17 cellular contexts compared by ENCODE assay signal in genomic region chr6:74167951-74168350, GRCh38.
DNase-seq lines count a peak whose midpoint lies in the region; ATAC-seq, FAIRE-seq and TF ChIP-seq lines count a peak whose summit lies in the region.
"Had no signal": no experiment of that assay in that cellular context is flagged by ENCODE, and none has a peak within 500 bp of the region (broad histone marks: within the 10 kb centered on the region; RNA-seq: fewer than 3 reads in every experiment).

No MANE protein-coding gene starts in this region.

- H4K91ac ChIP-seq in mesenchymal stem cell (ENCODE audit: low read length): no peak overlapping the region

- no peak overlapping the region for H3K23ac ChIP-seq in mesenchymal stem cell (ENCODE audit: low read length in 2 of 2)

- H3K18ac ChIP-seq in mesenchymal stem cell (ENCODE audit: low read depth in 1 of 2, low read length in 2 of 2): peak overlapping the region in 1 of 2 experiments; percentile 64

- H3K79me1 ChIP-seq in mesenchymal stem cell (replicated peaks; ENCODE audit: low read length, poor library complexity, severe bottlenecking): no peaks in the 10 kb centered on the region

- intact Hi-C loops in left ventricle myocardium inferior (cut with micrococcal nuclease): no loop called here

- H2BK15ac ChIP-seq in mesenchymal stem cell (ENCODE audit: low read depth, poor library complexity, severe bottlenecking): no peak overlapping the region

- no peaks in the 10 kb centered on the region for H3K9me3 ChIP-seq in left ventricle myocardium inferior (replicated peaks)
- no peaks in the 10 kb centered on the region for H3K9me3 ChIP-seq in right atrium auricular region
- no peaks in the 10 kb centered on the region for H3K9me3 ChIP-seq in mesenchymal stem cell (ENCODE audit: control insufficient read depth, low read length)

- ATAC-seq in GM21447 (IDR thresholded peaks at IDR 0.05; ENCODE audit: unreplicated experiment): no peak
- no peak for ATAC-seq in GM19023 (IDR thresholded peaks at IDR 0.05; ENCODE audit: unreplicated experiment)
- ATAC-seq: HCT116 had no signal

- H2BK5ac ChIP-seq in mesenchymal stem cell (ENCODE audit: low read depth, low read length, poor library complexity, severe bottlenecking): no peak overlapping the region

- H3K4ac ChIP-seq in mesenchymal stem cell (ENCODE audit: low read depth in 1 of 2, low read length in 2 of 2): no peak overlapping the region

- no peak for DNase-seq in left ventricle myocardium inferior
- DNase-seq in right atrium auricular region (ENCODE audit: low spot score): no peak
- DNase-seq in mesenchymal stem cell: peak; percentile 16
- no peak for DNase-seq in Ammon's horn (ENCODE audit: low spot score)
- DNase-seq in HTR-8/SVneo (ENCODE audit: insufficient read length, low spot score): no peak
- DNase-seq: GOT3, KBM-7, NCI-H1105 treated with DMSO at 0.1 percent for 48 hours, NCI-H1694, SHP77 had no signal

- H3K4me2 ChIP-seq in mesenchymal stem cell (ENCODE audit: low read length, poor library complexity, severe bottlenecking): no peak overlapping the region

- no peak overlapping the region for H3K14ac ChIP-seq in mesenchymal stem cell (ENCODE audit: low read length in 2 of 2)

- no peak overlapping the region for H2AFZ ChIP-seq in mesenchymal stem cell (ENCODE audit: low read depth, low read length)

- no peak overlapping the region for H3K9ac ChIP-seq in mesenchymal stem cell (ENCODE audit: low read length)

- FAIRE-seq in endometrium (lab: Jason Lieb, UNC) (peak; percentile 15), HTR-8/SVneo (lab: Jason Lieb, UNC) (no peak)
- FAIRE-seq: G401.6, RCC 7860 had no signal

- H2BK12ac ChIP-seq in mesenchymal stem cell (ENCODE audit: low read length in 2 of 2): peak overlapping the region in 1 of 2 experiments; percentile 59

- peaks cover 12% of the 10 kb centered on the region for H3K4me1 ChIP-seq in left ventricle myocardium inferior
- peaks cover 0 to 4% of the 10 kb centered on the region in 2 donors for H3K4me1 ChIP-seq in right atrium auricular region
- H3K4me1 ChIP-seq in mesenchymal stem cell (ENCODE audit: control insufficient read depth, insufficient read depth, low read depth, low read length): no peaks in the 10 kb centered on the region

- H2AK5ac ChIP-seq in mesenchymal stem cell (ENCODE audit: low read length, severe bottlenecking): no peak overlapping the region

- no peaks in the 10 kb centered on the region for H3K36me3 ChIP-seq in left ventricle myocardium inferior
- no peaks in the 10 kb centered on the region for H3K36me3 ChIP-seq in right atrium auricular region
- H3K36me3 ChIP-seq in mesenchymal stem cell (ENCODE audit: control insufficient read depth in 1 of 2, insufficient read depth in 2 of 2, low read depth in 1 of 2, low read length in 2 of 2): no peaks in the 10 kb centered on the region

- no peak overlapping the region for H2BK120ac ChIP-seq in mesenchymal stem cell (ENCODE audit: low read depth, low read length)

- H4K8ac ChIP-seq in mesenchymal stem cell (ENCODE audit: low read length): no peak overlapping the region

- H3K27me3 ChIP-seq in left ventricle myocardium inferior (ENCODE audit: low read depth): no peaks in the 10 kb centered on the region
- H3K27me3 ChIP-seq in right atrium auricular region: no peaks in the 10 kb centered on the region
- H3K27me3 ChIP-seq in mesenchymal stem cell (ENCODE audit: control insufficient read depth in 1 of 2, insufficient read depth in 1 of 2, low read length in 2 of 2): no peaks in the 10 kb centered on the region

- H3K4me3 ChIP-seq in left ventricle myocardium inferior: no peak overlapping the region
- no peak overlapping the region for H3K4me3 ChIP-seq in right atrium auricular region
- no peak overlapping the region for H3K4me3 ChIP-seq in mesenchymal stem cell (ENCODE audit: insufficient read depth in 1 of 2, low read depth in 1 of 2, low read length in 2 of 2)
- H3K4me3 ChIP-seq: SK-N-MC had no signal

- TF ChIP-seq CTCF in left ventricle myocardium inferior (IDR thresholded peaks at IDR 0.05; ENCODE audit: borderline replicate concordance) (no peak), right atrium auricular region (IDR thresholded peaks at IDR 0.05) (no peak)

- WGBS in mesenchymal stem cell: no CpG with 5 or more reads among the region's 1 CpG

- H3K27ac ChIP-seq in left ventricle myocardium inferior (replicated peaks) (peak overlapping the region; percentile 39), right atrium auricular region (no peak overlapping the region), mesenchymal stem cell (ENCODE audit: low read length, poor library complexity, severe bottlenecking) (no peak overlapping the region)
- H3K27ac ChIP-seq: SK-N-MC had no signal
